In the genomic region with DNA sequence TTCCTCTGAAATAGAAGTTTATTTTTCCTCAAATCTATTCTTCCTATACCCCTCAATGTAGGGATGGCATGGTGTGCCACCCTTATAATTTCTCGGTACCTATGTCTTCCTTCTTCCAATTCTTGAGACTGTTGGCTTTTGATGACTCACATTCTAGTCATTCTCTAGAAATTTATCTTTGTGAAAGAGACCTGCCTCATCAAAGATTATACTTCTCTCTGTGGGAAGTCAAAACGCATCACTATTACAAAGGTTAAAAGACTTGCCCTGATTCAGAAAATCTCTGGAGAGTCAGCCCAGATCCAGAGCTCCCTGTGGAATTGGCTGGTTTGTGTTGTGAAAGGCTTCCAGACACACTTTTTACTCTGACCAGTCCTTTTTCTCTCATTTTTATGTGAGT, we compare ENCODE assay signal across 20 cellular contexts.
A peak's percentile ranks its signal among the peaks of the same experiment; 100 is the strongest.
DNase-seq lines count a peak whose midpoint lies in the region; ATAC-seq, FAIRE-seq and TF ChIP-seq lines count a peak whose summit lies in the region.
"Had no signal": no experiment of that assay in that cellular context is flagged by ENCODE, and none has a peak within 500 bp of the region (broad histone marks: within the 10 kb centered on the region; RNA-seq: fewer than 3 reads in every experiment).

No MANE protein-coding gene starts in this region.

- intact Hi-C loops in activated CD4-positive, alpha-beta memory T cell treated with anti-CD3 and anti-CD28 coated beads for 36 hours (cut with micrococcal nuclease) = no loop called here
- intact Hi-C loops in upper lobe of right lung (cut with DNase I) = no loop called here

- no peak for TF ChIP-seq CTCF in A549 (IDR thresholded peaks at IDR 0.05)
- TF ChIP-seq CTCF in upper lobe of right lung (IDR thresholded peaks at IDR 0.05) = no peak

- no peaks in the 10 kb centered on the region for H3K4me1 Mint-ChIP-seq in activated CD4-positive, alpha-beta memory T cell treated with anti-CD3 and anti-CD28 coated beads for 36 hours (ENCODE audit: low read depth)
- H3K4me1 Mint-ChIP-seq: B cell had no signal

- 2% methylated on average over 2 of the region's 2 CpGs for WGBS in A549 (ENCODE audit: missing lambda C conversion rate)

- H3K27ac ChIP-seq in A549 = peak overlapping the region in 1 of 2 experiments; percentile 67; a peak in 2 of 6 replicates
- no peak overlapping the region for H3K27ac ChIP-seq in upper lobe of right lung
- H3K27ac ChIP-seq: HL-60, Peyer's patch had no signal

- H3K4me3 ChIP-seq in A549 = no peak overlapping the region
- H3K4me3 ChIP-seq in upper lobe of right lung = no peak overlapping the region
- H3K4me3 ChIP-seq: GM23338, Peyer's patch had no signal

- no peaks in the 10 kb centered on the region for H3K27me3 ChIP-seq in upper lobe of right lung
- H3K27me3 ChIP-seq: Peyer's patch had no signal

- no peak for TF ChIP-seq EP300 in A549 (IDR thresholded peaks at IDR 0.05)

- TF ChIP-seq RAD21 in A549 (conservative IDR thresholded peaks at IDR 0.05 in 1 of 2, IDR thresholded peaks at IDR 0.05 in 1 of 2) = no peak

- no peaks in the 10 kb centered on the region for H3K27me3 Mint-ChIP-seq in activated CD4-positive, alpha-beta memory T cell treated with anti-CD3 and anti-CD28 coated beads for 36 hours
- H3K27me3 Mint-ChIP-seq: B cell; CD4-positive, alpha-beta T cell had no signal

- H3K4me3 Mint-ChIP-seq in activated CD4-positive, alpha-beta memory T cell treated with anti-CD3 and anti-CD28 coated beads for 36 hours = no peak overlapping the region
- H3K4me3 Mint-ChIP-seq: B cell; CD4-positive, alpha-beta T cell; GM23338; HFFc6 had no signal

- FAIRE-seq in A549 (lab: Jason Lieb, UNC) = no peak
- FAIRE-seq: HepG2 had no signal

- peak; percentile 3 to 29 for DNase-seq in A549 (ENCODE audit: low read depth in 1 of 2, low spot score in 1 of 2)
- DNase-seq in HPDE6-E6E7 (ENCODE audit: extremely low spot score) = peak; percentile 40
- peak; percentile 40 for DNase-seq in amniotic epithelial cell (ENCODE audit: low read depth)
- peak; percentile 42 for DNase-seq in kidney tubule cell (ENCODE audit: low spot score)
- DNase-seq in GM19238 (ENCODE audit: insufficient read length, low spot score) = no peak
- DNase-seq in activated CD4-positive, alpha-beta memory T cell treated with anti-CD3 and anti-CD28 coated beads for 36 hours = no peak
- DNase-seq in upper lobe of right lung = no peak
- DNase-seq in NOMO-1 treated with DMSO at 0.1 percent for 48 hours (lab: John Stamatoyannopoulos, UW; ENCODE audit: unreplicated experiment) = no peak
- DNase-seq: CD4-positive, alpha-beta T cell; DND-41; GF-D8; HFFc6; NCI-H187 treated with DMSO at 0.1 percent for 48 hours; NCI-H446 treated with DMSO at 0.1 percent for 48 hours; NCI-H774; Peyer's patch had no signal

- no peak overlapping the region for H3K27ac Mint-ChIP-seq in activated CD4-positive, alpha-beta memory T cell treated with anti-CD3 and anti-CD28 coated beads for 36 hours
- H3K27ac Mint-ChIP-seq: B cell; CD4-positive, alpha-beta T cell; GM23338; HFFc6 had no signal

- POLR2A ChIA-PET in A549 (lab: Yijun Ruan, JAX) = no interaction called here
- POLR2A ChIA-PET in activated CD4-positive, alpha-beta memory T cell treated with anti-CD3 and anti-CD28 coated beads for 36 hours (lab: Charles Lee) = no interaction called here

- H3K9me3 Mint-ChIP-seq in activated CD4-positive, alpha-beta memory T cell treated with anti-CD3 and anti-CD28 coated beads for 36 hours = no peaks in the 10 kb centered on the region
- H3K9me3 Mint-ChIP-seq: GM23338 had no signal

- no peak for TF ChIP-seq POLR2A in A549 (IDR thresholded peaks at IDR 0.05; ENCODE audit: low read length)

- H3K4me2 ChIP-seq in A549 = peak overlapping the region; percentile 36; the same call in 2 of the 3 replicates
- H3K4me2 ChIP-seq: GM23338 had no signal

- H3K9me3 ChIP-seq in A549 (no peaks in the 10 kb centered on the region), upper lobe of right lung (no peaks in the 10 kb centered on the region)
- H3K9me3 ChIP-seq: Peyer's patch had no signal

- no peaks in the 10 kb centered on the region for H3K36me3 ChIP-seq in upper lobe of right lung
- H3K36me3 ChIP-seq: Peyer's patch had no signal

- ATAC-seq in A549 (peak; percentile 74 to 77), upper lobe of right lung (no peak)
- ATAC-seq: GM23338, HepG2 had no signal

- peaks cover 15% of the 10 kb centered on the region; the same call in 2 of the 3 replicates for H3K4me1 ChIP-seq in A549
- no peaks in the 10 kb centered on the region for H3K4me1 ChIP-seq in upper lobe of right lung
- H3K4me1 ChIP-seq: Peyer's patch had no signal

- H3K36me3 Mint-ChIP-seq in activated CD4-positive, alpha-beta memory T cell treated with anti-CD3 and anti-CD28 coated beads for 36 hours = no peaks in the 10 kb centered on the region

- CTCF ChIA-PET in A549 (lab: Yijun Ruan, JAX) = no interaction called here
- CTCF ChIA-PET in activated CD4-positive, alpha-beta memory T cell treated with anti-CD3 and anti-CD28 coated beads for 36 hours (lab: Charles Lee) = no interaction called here

TF ChIP-seq in A549, 52 proteins besides CTCF, POLR2A, EP300 and RAD21:
- TF ChIP-seq, protein P1, sequence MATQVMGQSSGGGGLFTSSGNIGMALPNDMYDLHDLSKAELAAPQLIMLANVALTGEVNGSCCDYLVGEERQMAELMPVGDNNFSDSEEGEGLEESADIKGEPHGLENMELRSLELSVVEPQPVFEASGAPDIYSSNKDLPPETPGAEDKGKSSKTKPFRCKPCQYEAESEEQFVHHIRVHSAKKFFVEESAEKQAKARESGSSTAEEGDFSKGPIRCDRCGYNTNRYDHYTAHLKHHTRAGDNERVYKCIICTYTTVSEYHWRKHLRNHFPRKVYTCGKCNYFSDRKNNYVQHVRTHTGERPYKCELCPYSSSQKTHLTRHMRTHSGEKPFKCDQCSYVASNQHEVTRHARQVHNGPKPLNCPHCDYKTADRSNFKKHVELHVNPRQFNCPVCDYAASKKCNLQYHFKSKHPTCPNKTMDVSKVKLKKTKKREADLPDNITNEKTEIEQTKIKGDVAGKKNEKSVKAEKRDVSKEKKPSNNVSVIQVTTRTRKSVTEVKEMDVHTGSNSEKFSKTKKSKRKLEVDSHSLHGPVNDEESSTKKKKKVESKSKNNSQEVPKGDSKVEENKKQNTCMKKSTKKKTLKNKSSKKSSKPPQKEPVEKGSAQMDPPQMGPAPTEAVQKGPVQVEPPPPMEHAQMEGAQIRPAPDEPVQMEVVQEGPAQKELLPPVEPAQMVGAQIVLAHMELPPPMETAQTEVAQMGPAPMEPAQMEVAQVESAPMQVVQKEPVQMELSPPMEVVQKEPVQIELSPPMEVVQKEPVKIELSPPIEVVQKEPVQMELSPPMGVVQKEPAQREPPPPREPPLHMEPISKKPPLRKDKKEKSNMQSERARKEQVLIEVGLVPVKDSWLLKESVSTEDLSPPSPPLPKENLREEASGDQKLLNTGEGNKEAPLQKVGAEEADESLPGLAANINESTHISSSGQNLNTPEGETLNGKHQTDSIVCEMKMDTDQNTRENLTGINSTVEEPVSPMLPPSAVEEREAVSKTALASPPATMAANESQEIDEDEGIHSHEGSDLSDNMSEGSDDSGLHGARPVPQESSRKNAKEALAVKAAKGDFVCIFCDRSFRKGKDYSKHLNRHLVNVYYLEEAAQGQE (IDR thresholded peaks at IDR 0.05) = no peak
- TF ChIP-seq FOSL2 (IDR thresholded peaks at IDR 0.05) = peak; percentile 49; the same call in 1 of the 2 replicates
- peak; percentile 57 for TF ChIP-seq FOSL2 (CRISPR knock-in tag; IDR thresholded peaks at IDR 0.05)
- TF ChIP-seq JUNB (IDR thresholded peaks at IDR 0.05) = peak; percentile 46

Comparison
In these comparisons a context has a peak if more than half of its experiments do, and no peak if none do; other contexts are left out.
1. DNase-seq: peak in A549 (2 of 2), HPDE6-E6E7 (single experiment), amniotic epithelial cell (single experiment) and kidney tubule cell (single experiment); none in GM19238 (single experiment), activated CD4-positive, alpha-beta memory T cell treated with anti-CD3 and anti-CD28 coated beads for 36 hours (single experiment), upper lobe of right lung (single experiment) and NOMO-1 treated with DMSO at 0.1 percent for 48 hours (single experiment).